In genomic region chr11:73716153-73717056, GRCh38 we compare ENCODE assay signal across 10 cellular contexts.
A peak's percentile ranks its signal among the peaks of the same experiment; 100 is the strongest.
DNase-seq lines count a peak whose midpoint lies in the region; ATAC-seq, FAIRE-seq and TF ChIP-seq lines count a peak whose summit lies in the region.
"Had no signal": no experiment of that assay in that cellular context is flagged by ENCODE, and none has a peak within 500 bp of the region (broad histone marks: within the 10 kb centered on the region; RNA-seq: fewer than 3 reads in every experiment).

No MANE protein-coding gene starts in this region.

- no peak for ATAC-seq in HG03108 (IDR thresholded peaks at IDR 0.05; ENCODE audit: unreplicated experiment)

- peak; percentile 46 to 63 for DNase-seq in AML-193 (lab: John Stamatoyannopoulos, UW)
- DNase-seq in GM18507 (ENCODE audit: extremely low spot score, insufficient read length, low read depth), result no peak
- DNase-seq in SKM-1 treated with dmso at 0.1 percent for 144 hours (lab: John Stamatoyannopoulos, UW; ENCODE audit: unreplicated experiment), result peak; percentile 22
- peak; percentile 26 for DNase-seq in fibroblast of pulmonary artery (ENCODE audit: low read depth)
- DNase-seq in effector CD4-positive, alpha-beta T cell, result no peak
- DNase-seq in amygdala (lab: John Stamatoyannopoulos, UW), result no peak
- no peak for DNase-seq in NCI-H128 (lab: John Stamatoyannopoulos, UW; ENCODE audit: unreplicated experiment)
- DNase-seq: activated naive CD4-positive, alpha-beta T cell treated with anti-CD3 and anti-CD28 coated beads for 36 hours; DMS 273 treated with DMSO at 0.1 percent for 48 hours had no signal

- H3K4me3 ChIP-seq in fibroblast of pulmonary artery (replicated peaks; ENCODE audit: low read depth, low read length), result no peak overlapping the region

- peak; percentile 67 for FAIRE-seq in GM18507 (lab: Jason Lieb, UNC)

- no peak for TF ChIP-seq CTCF in fibroblast of pulmonary artery (IDR thresholded peaks at IDR 0.05; ENCODE audit: low read length, missing control alignments)

Comparison
In these comparisons a context has a peak if more than half of its experiments do, and no peak if none do; other contexts are left out.
1. DNase-seq: peak in AML-193 (2 of 2), SKM-1 treated with dmso at 0.1 percent for 144 hours (single experiment) and fibroblast of pulmonary artery (single experiment); none in GM18507 (single experiment), effector CD4-positive, alpha-beta T cell (single experiment), amygdala (0 of 56) and NCI-H128 (single experiment).